9 cellular contexts compared by ENCODE assay signal in the genomic region with DNA sequence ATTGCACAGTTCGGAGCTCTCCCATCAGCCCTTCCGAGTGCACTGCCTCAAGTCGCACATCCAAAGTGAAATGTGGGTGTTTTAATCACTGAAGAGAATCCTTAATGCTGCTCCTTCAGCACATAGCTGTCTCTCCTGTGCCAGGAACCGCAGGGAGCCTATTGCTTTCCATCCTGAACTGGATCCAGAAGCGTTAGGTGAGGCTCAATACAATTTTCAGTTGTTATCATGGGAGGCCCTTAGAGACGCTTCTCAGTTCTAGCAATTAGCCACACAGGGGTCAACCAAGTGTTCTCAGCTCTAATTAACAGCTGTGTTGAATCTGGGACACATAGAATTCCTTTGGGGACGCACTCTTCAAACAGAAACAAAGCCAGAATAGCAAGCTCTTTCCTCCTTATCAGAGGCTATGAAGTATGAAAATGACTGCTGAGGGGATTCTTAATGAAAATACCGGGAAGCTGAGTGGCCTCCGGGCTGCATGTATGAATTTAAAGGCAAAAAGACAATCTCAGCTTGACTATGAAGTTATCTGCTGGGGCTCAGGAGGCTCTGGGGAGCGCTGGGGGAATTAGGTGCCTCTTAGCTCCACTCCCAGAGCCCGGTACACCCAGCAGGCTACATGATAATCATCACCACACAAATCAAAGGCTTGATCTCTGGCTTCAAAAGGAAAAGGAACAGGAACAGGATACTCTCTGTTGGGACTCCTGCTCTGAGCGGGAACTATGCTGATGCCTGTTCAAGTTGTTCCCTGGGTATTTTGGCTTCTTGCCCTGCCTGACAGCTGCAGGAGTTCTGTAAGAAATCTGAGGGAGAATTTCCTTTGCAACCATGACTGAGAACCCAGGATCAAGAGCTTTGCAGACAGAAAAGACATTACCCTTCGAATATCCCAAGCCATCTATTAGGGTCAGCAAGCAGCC. TPM values are rescaled to one million over a fixed set of nuclear protein-coding genes. Genes with fewer than 3 reads are reported as not detected.
DNase-seq lines count a peak whose midpoint lies in the region; ATAC-seq and TF ChIP-seq lines count a peak whose summit lies in the region.
"Had no signal": no experiment of that assay in that cellular context is flagged by ENCODE, and none has a peak within 500 bp of the region (broad histone marks: within the 10 kb centered on the region; RNA-seq: fewer than 3 reads in every experiment).

No MANE protein-coding gene starts in this region.

- DNase-seq in LHCN-M2 (ENCODE audit: low read depth) (peak; percentile 96), brain pericyte (ENCODE audit: low read depth, low spot score) (peak; percentile 73), left lung (peak in 1 of 2 donors; percentile 51), spleen (no peak), H4 (ENCODE audit: low spot score) (no peak)
- no peak for DNase-seq in activated T-cell treated with anti-CD3 and anti-CD28 coated beads, Interleukin-2, amount 50 U/mL, for 48 hours
- DNase-seq: activated CD4-positive, alpha-beta T cell treated with anti-CD3 and anti-CD28 coated beads for 48 hours had no signal

- WGBS in spleen, 5 donors: 61 to 72% (median 66%) methylated on average over 13 of the region's 13 CpGs

- no peaks in the 10 kb centered on the region for H3K36me3 ChIP-seq in left lung
- H3K36me3 ChIP-seq in spleen: no peaks in the 10 kb centered on the region

- intact Hi-C loops in left lung (cut with DNase I): no loop called here
- intact Hi-C loops in spleen (cut with DNase I; ENCODE audit: low total_unique reads): no loop called here

- H3K4me3 ChIP-seq in left lung (no peak overlapping the region), spleen (peak overlapping the region in 1 of 8 donors; percentile 13)

- TF ChIP-seq POLR2A in spleen (IDR thresholded peaks at IDR 0.05): no peak

- H3K27ac ChIP-seq in left lung (peak overlapping the region; percentile 62 to 67), spleen (peak overlapping the region; percentile 27 to 68 (median 59))

- ATAC-seq in left lung: peak; percentile 70
- no peak for ATAC-seq in GM21423 (IDR thresholded peaks at IDR 0.05; ENCODE audit: unreplicated experiment)
- ATAC-seq in HG02840 (IDR thresholded peaks at IDR 0.05; ENCODE audit: low FRiP score, unreplicated experiment): no peak

- peaks cover 8 to 17% of the 10 kb centered on the region in 2 donors for H3K4me1 ChIP-seq in left lung
- H3K4me1 ChIP-seq in spleen: peaks cover 0 to 19% (median 12%) of the 10 kb centered on the region in 6 donors

- TF ChIP-seq CTCF in left lung (IDR thresholded peaks at IDR 0.05) (no peak), spleen (IDR thresholded peaks at IDR 0.05 in 8 of 11, conservative IDR thresholded peaks at IDR 0.05 in 3 of 11) (no peak)

- H3K27me3 ChIP-seq in left lung: no peaks in the 10 kb centered on the region
- no peaks in the 10 kb centered on the region for H3K27me3 ChIP-seq in spleen (replicated peaks in 1 of 7)

- H3K9me3 ChIP-seq in left lung (no peaks in the 10 kb centered on the region), spleen (no peaks in the 10 kb centered on the region)

RNA-seq across cellular contexts. Expression of a gene that starts 55.4 kb away (rescaled TPM):
- total RNA-seq in LHCN-M2 (2014; rRNA removed) (14.6 and 27.5 TPM in 2 replicates), left lung (10 to 100 TPM; 32.6 to 38.2 TPM), spleen (10 to 100 TPM; 47.0 to 73.6 (median 60.3) TPM)
- polyA plus RNA-seq in LHCN-M2 (2012): 6.5 TPM
- 1 to 10 TPM; 4.4 to 6.6 (median 5.3) TPM for polyA plus RNA-seq in spleen
- 4.7 and 5.6 TPM in 2 replicates for total RNA-seq in H4 (2014; rRNA removed; shearing (Covaris generic))

Comparison
In these comparisons a context has a peak if more than half of its experiments do, and no peak if none do; other contexts are left out.
1. DNase-seq: peak in LHCN-M2 (single experiment) and brain pericyte (single experiment); none in spleen (single experiment), H4 (single experiment) and activated T-cell treated with anti-CD3 and anti-CD28 coated beads, Interleukin-2, amount 50 U/mL, for 48 hours (0 of 2).